In the genomic region with DNA sequence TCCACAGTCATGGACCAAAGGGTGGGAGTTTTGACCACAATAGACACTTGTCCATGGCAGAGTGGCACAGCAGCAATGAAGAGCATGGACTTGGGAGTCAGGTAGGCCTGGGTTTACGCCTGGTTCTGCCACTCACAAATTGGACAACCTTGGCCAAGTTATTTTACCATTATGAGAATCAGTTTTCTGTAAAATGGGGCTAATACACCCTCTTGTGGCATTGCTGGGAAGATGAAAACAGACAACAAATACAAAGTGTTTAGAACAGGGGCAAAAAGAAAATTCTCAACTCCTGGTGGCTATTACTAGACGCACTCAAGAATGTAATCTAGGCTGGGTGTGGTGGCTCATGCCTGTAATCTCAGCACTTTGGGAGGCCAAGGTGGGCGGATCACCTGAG, we compare ENCODE assay signal across 1 cellular context.
TF ChIP-seq lines count a peak whose summit lies in the region.

No MANE protein-coding gene starts in this region.

TF ChIP-seq in liver, 16 proteins besides CTCF, POLR2A, EP300 and RAD21 (continued from another document):
- TF ChIP-seq, protein P1, sequence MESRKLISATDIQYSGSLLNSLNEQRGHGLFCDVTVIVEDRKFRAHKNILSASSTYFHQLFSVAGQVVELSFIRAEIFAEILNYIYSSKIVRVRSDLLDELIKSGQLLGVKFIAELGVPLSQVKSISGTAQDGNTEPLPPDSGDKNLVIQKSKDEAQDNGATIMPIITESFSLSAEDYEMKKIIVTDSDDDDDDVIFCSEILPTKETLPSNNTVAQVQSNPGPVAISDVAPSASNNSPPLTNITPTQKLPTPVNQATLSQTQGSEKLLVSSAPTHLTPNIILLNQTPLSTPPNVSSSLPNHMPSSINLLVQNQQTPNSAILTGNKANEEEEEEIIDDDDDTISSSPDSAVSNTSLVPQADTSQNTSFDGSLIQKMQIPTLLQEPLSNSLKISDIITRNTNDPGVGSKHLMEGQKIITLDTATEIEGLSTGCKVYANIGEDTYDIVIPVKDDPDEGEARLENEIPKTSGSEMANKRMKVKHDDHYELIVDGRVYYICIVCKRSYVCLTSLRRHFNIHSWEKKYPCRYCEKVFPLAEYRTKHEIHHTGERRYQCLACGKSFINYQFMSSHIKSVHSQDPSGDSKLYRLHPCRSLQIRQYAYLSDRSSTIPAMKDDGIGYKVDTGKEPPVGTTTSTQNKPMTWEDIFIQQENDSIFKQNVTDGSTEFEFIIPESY (IDR thresholded peaks at IDR 0.05) = no peak
- TF ChIP-seq JUND (IDR thresholded peaks at IDR 0.05) = no peak
- no peak for TF ChIP-seq SP1 (IDR thresholded peaks at IDR 0.05)
- no peak for TF ChIP-seq RXRA (IDR thresholded peaks at IDR 0.05)
- TF ChIP-seq, protein P2, sequence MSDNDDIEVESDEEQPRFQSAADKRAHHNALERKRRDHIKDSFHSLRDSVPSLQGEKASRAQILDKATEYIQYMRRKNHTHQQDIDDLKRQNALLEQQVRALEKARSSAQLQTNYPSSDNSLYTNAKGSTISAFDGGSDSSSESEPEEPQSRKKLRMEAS (IDR thresholded peaks at IDR 0.05) = no peak
